ENCODE assay signal across 8 cellular contexts in genomic region chr5:32710859-32711692, GRCh38. TPM values are rescaled to one million over a fixed set of nuclear protein-coding genes. Genes with fewer than 3 reads are reported as not detected.
DNase-seq lines count a peak whose midpoint lies in the region; ATAC-seq and TF ChIP-seq lines count a peak whose summit lies in the region.

TSS of gene NPR3 (plus strand) at chr5:32711321. CDS start at chr5:32711777, 456 bp downstream.

- no peaks in the 10 kb centered on the region for H3K9me3 Mint-ChIP-seq in endothelial cell (ENCODE audit: unreplicated experiment)

- peak within 1 kb of the TSS; percentile 63 for H3K4me3 ChIP-seq in GM08714 (ENCODE audit: low read length)
- H3K4me3 ChIP-seq in mucosa of rectum (ENCODE audit: low read length in 2 of 2): peak within 1 kb of the TSS; percentile 62 to 80

- TF ChIP-seq CTCF in RWPE1 (conservative IDR thresholded peaks at IDR 0.05; ENCODE audit: low read depth): no peak
- TF ChIP-seq CTCF in endothelial cell (IDR thresholded peaks at IDR 0.05; ENCODE audit: unreplicated experiment): no peak

- peak; percentile 33 for DNase-seq in RWPE1 (ENCODE audit: low spot score)
- peak; percentile 18 for DNase-seq in endothelial cell (ENCODE audit: low spot score)
- no peak for DNase-seq in NCI-H2196 treated with DMSO at 0.1 percent for 48 hours (lab: John Stamatoyannopoulos, UW; ENCODE audit: unreplicated experiment)
- DNase-seq in NCI-H1105 treated with DMSO at 0.1 percent for 48 hours (lab: John Stamatoyannopoulos, UW): no peak
- DNase-seq in NCI-H2196 (lab: John Stamatoyannopoulos, UW; ENCODE audit: unreplicated experiment): no peak

- no peak for ATAC-seq in GM21786 (IDR thresholded peaks at IDR 0.05; ENCODE audit: unreplicated experiment)

- peak within 1 kb of the TSS in 1 of 2 donors; percentile 24 for H3K9ac ChIP-seq in mucosa of rectum (ENCODE audit: low read depth in 1 of 2, low read length in 2 of 2)

- H3K27ac Mint-ChIP-seq in endothelial cell (ENCODE audit: unreplicated experiment): no peak within 1 kb of the TSS

- POLR2A ChIA-PET in RWPE1 (lab: Yijun Ruan, JAX; ENCODE audit: low non-redundant PET): no interaction called here

- H3K27ac ChIP-seq in RWPE1: peak within 1 kb of the TSS; percentile 78
- H3K27ac ChIP-seq in mucosa of rectum (ENCODE audit: low read depth in 2 of 2, low read length in 2 of 2): peak within 1 kb of the TSS in 1 of 2 donors; percentile 52

- no peaks in the 10 kb centered on the region for H3K36me3 ChIP-seq in mucosa of rectum (ENCODE audit: control insufficient read depth in 2 of 2, insufficient read depth in 2 of 2, low read length in 2 of 2)

- peaks cover 19 to 25% of the 10 kb centered on the region in 2 donors for H3K27me3 ChIP-seq in mucosa of rectum (ENCODE audit: control insufficient read depth in 2 of 2, insufficient read depth in 2 of 2, low read length in 2 of 2)

- CTCF ChIA-PET in RWPE1 (lab: Yijun Ruan, JAX): interaction anchor here (0.6 to 2.5 kb wide), 6 partner anchors 41 to 589 kb away, joined by 3 to 10 read pairs (median 3); no protein-coding TSS in a partner anchor

- H3K36me3 Mint-ChIP-seq in endothelial cell (ENCODE audit: low read depth, unreplicated experiment): peaks cover 17% of the 10 kb centered on the region

- peak within 1 kb of the TSS; percentile 97 for H3K4me3 Mint-ChIP-seq in endothelial cell (ENCODE audit: unreplicated experiment)

- H3K4me1 ChIP-seq in mucosa of rectum (ENCODE audit: control insufficient read depth in 2 of 2, insufficient read depth in 2 of 2, low read length in 2 of 2): peaks cover 5 to 7% of the 10 kb centered on the region in 2 donors

- no peaks in the 10 kb centered on the region for H3K9me3 ChIP-seq in mucosa of rectum (ENCODE audit: control insufficient read depth in 2 of 2, low read length in 2 of 2)

- H3K4me1 Mint-ChIP-seq in endothelial cell (ENCODE audit: unreplicated experiment): peaks cover 28% of the 10 kb centered on the region

- peaks cover 19% of the 10 kb centered on the region for H3K27me3 Mint-ChIP-seq in endothelial cell (ENCODE audit: unreplicated experiment)

RNA-seq across cellular contexts. Expression of gene NPR3, which starts in this region (rescaled TPM):
- 73.3 TPM for total RNA-seq in endothelial cell (ENCODE audit: unreplicated experiment)

Comparison
In these comparisons a context has a peak if more than half of its experiments do, and no peak if none do; other contexts are left out.
1. DNase-seq: peak in RWPE1 (single experiment) and endothelial cell (single experiment); none in NCI-H2196 treated with DMSO at 0.1 percent for 48 hours (single experiment), NCI-H1105 treated with DMSO at 0.1 percent for 48 hours (single experiment) and NCI-H2196 (single experiment).